In genomic region chr2:10447300-10448207, GRCh38 we compare ENCODE assay signal across 1 cellular context.
TF ChIP-seq lines count a peak whose summit lies in the region.

No MANE protein-coding gene starts in this region.

TF ChIP-seq in HepG2, 621 proteins besides CTCF, POLR2A, EP300 and RAD21 (continued from another document and continues in another):
- TF ChIP-seq TSC22D2 (CRISPR knock-in tag; IDR thresholded peaks at IDR 0.05; ENCODE audit: borderline replicate concordance) (peak; percentile 80; the same call in 1 of the 2 replicates), MTERF4 (CRISPR knock-in tag; IDR thresholded peaks at IDR 0.05) (peak; percentile 94; the same call in 1 of the 2 replicates), CBFB (CRISPR knock-in tag; IDR thresholded peaks at IDR 0.05) (no peak), TRIM22 (IDR thresholded peaks at IDR 0.05) (no peak), ZNF841 (CRISPR knock-in tag; IDR thresholded peaks at IDR 0.05; ENCODE audit: borderline replicate concordance) (peak; percentile 95), ZNF709 (CRISPR knock-in tag; IDR thresholded peaks at IDR 0.05) (peak; percentile 99), ZNF619 (CRISPR knock-in tag; IDR thresholded peaks at IDR 0.05) (0 out of 2 replicates have a peak, but pooled peaks have one; percentile 57), ZFP36L2 (CRISPR knock-in tag; IDR thresholded peaks at IDR 0.05) (no peak), ZNF138 (CRISPR knock-in tag; IDR thresholded peaks at IDR 0.05; ENCODE audit: low read depth) (peak; percentile 98; the same call in 1 of the 2 replicates), NFKB2 (CRISPR knock-in tag; IDR thresholded peaks at IDR 0.05; ENCODE audit: borderline replicate concordance) (peak; percentile 98), ZNF614 (CRISPR knock-in tag; IDR thresholded peaks at IDR 0.05; ENCODE audit: borderline replicate concordance) (0 out of 2 replicates have a peak, but pooled peaks have one; percentile 26), ZNF784 (CRISPR knock-in tag; IDR thresholded peaks at IDR 0.05; ENCODE audit: borderline replicate concordance) (peak; percentile 80; the same call in 1 of the 2 replicates), ZNF33B (CRISPR knock-in tag; IDR thresholded peaks at IDR 0.05) (peak; percentile 96), YEATS4 (CRISPR knock-in tag; IDR thresholded peaks at IDR 0.05; ENCODE audit: borderline replicate concordance) (peak; percentile 91), ZNF737 (CRISPR knock-in tag; IDR thresholded peaks at IDR 0.05; ENCODE audit: borderline replicate concordance) (no peak), MED13 (CRISPR knock-in tag; IDR thresholded peaks at IDR 0.05) (no peak), REL (CRISPR knock-in tag; conservative IDR thresholded peaks at IDR 0.05) (no peak), ZNF839 (CRISPR knock-in tag; IDR thresholded peaks at IDR 0.05; ENCODE audit: borderline replicate concordance) (no peak), MXI1 (IDR thresholded peaks at IDR 0.05; ENCODE audit: borderline replicate concordance, low read depth, low read length) (peak; percentile 89; the same call in 2 of the 3 replicates), SMAD1 (CRISPR knock-in tag; IDR thresholded peaks at IDR 0.05; ENCODE audit: borderline replicate concordance, low read depth) (no peak), ZMYM4 (CRISPR knock-in tag; IDR thresholded peaks at IDR 0.05) (peak; percentile 85), ZNF331 (CRISPR knock-in tag; IDR thresholded peaks at IDR 0.05) (peak; percentile 83), ZNF781 (CRISPR knock-in tag; IDR thresholded peaks at IDR 0.05; ENCODE audit: borderline replicate concordance, not compliant biosample characterization) (no peak), ZNF570 (CRISPR knock-in tag; IDR thresholded peaks at IDR 0.05; ENCODE audit: borderline replicate concordance) (0 out of 2 replicates have a peak, but pooled peaks have one; percentile 46), MTF1 (CRISPR knock-in tag; IDR thresholded peaks at IDR 0.05) (peak; percentile 80), ZBTB46 (CRISPR knock-in tag; IDR thresholded peaks at IDR 0.05; ENCODE audit: borderline replicate concordance) (no peak; the same call in 1 of the 2 replicates), ZXDC (CRISPR knock-in tag; IDR thresholded peaks at IDR 0.05) (peak; percentile 90; the same call in 1 of the 2 replicates), ZNF230 (CRISPR knock-in tag; IDR thresholded peaks at IDR 0.05) (peak; percentile 75; the same call in 1 of the 2 replicates), SNAPC2 (CRISPR knock-in tag; IDR thresholded peaks at IDR 0.05) (peak; percentile 85), HNRNPLL (IDR thresholded peaks at IDR 0.05; ENCODE audit: low read depth, low read length, poor library complexity, severe bottlenecking) (no peak), ZNF766 (CRISPR knock-in tag; IDR thresholded peaks at IDR 0.05; ENCODE audit: borderline replicate concordance) (peak; percentile 99), ZNF569 (CRISPR knock-in tag; IDR thresholded peaks at IDR 0.05; ENCODE audit: borderline replicate concordance) (peak; percentile 33; the same call in 1 of the 2 replicates), ZFP41 (CRISPR knock-in tag; IDR thresholded peaks at IDR 0.05; ENCODE audit: borderline replicate concordance) (peak; percentile 43; the same call in 1 of the 2 replicates), HNRNPH1 (optimal IDR thresholded peaks at IDR 0.05; ENCODE audit: low read depth, low read length) (no peak), ZNF121 (CRISPR knock-in tag; IDR thresholded peaks at IDR 0.05) (peak; percentile 82), ZNF746 (CRISPR knock-in tag; IDR thresholded peaks at IDR 0.05) (peak; percentile 95), ZNF431 (CRISPR knock-in tag; IDR thresholded peaks at IDR 0.05; ENCODE audit: borderline replicate concordance, low read depth) (peak; percentile 76; the same call in 1 of the 2 replicates), SATB2 (CRISPR knock-in tag; IDR thresholded peaks at IDR 0.05) (0 out of 2 replicates have a peak, but pooled peaks have one; percentile 91), NPAS2 (CRISPR knock-in tag; IDR thresholded peaks at IDR 0.05; ENCODE audit: borderline replicate concordance) (no peak), SIX1 (CRISPR knock-in tag; IDR thresholded peaks at IDR 0.05; ENCODE audit: borderline replicate concordance) (no peak), SP1 (IDR thresholded peaks at IDR 0.05) (no peak), SP1 (CRISPR knock-in tag; IDR thresholded peaks at IDR 0.05) (no peak), ZNF33A (CRISPR knock-in tag; IDR thresholded peaks at IDR 0.05; ENCODE audit: borderline replicate concordance) (no peak), TEAD2 (CRISPR knock-in tag; IDR thresholded peaks at IDR 0.05) (no peak), ATF5 (CRISPR knock-in tag; IDR thresholded peaks at IDR 0.05; ENCODE audit: low read depth) (peak; percentile 68; the same call in 1 of the 2 replicates), KMT2A (CRISPR knock-in tag; IDR thresholded peaks at IDR 0.05) (peak; percentile 79), ZNF616 (CRISPR knock-in tag; IDR thresholded peaks at IDR 0.05; ENCODE audit: low read depth) (peak; percentile 98), KLF6 (CRISPR knock-in tag; IDR thresholded peaks at IDR 0.05) (peak; percentile 97), NCOA5 (CRISPR knock-in tag; IDR thresholded peaks at IDR 0.05) (no peak), MEF2D (CRISPR knock-in tag; IDR thresholded peaks at IDR 0.05) (no peak), DMAP1 (CRISPR knock-in tag; IDR thresholded peaks at IDR 0.05) (peak; percentile 66; the same call in 1 of the 2 replicates), ESRRA (CRISPR knock-in tag; IDR thresholded peaks at IDR 0.05; ENCODE audit: low read depth) (peak; percentile 87), HOXA5 (CRISPR knock-in tag; IDR thresholded peaks at IDR 0.05) (peak; percentile 97; the same call in 1 of the 2 replicates), CREM (IDR thresholded peaks at IDR 0.05) (no peak), CREM (CRISPR knock-in tag; IDR thresholded peaks at IDR 0.05) (no peak), ZNF496 (CRISPR knock-in tag; IDR thresholded peaks at IDR 0.05; ENCODE audit: insufficient replicate concordance) (peak; percentile 55), TBP (CRISPR knock-in tag; IDR thresholded peaks at IDR 0.05) (no peak), ZNF543 (CRISPR knock-in tag; IDR thresholded peaks at IDR 0.05) (0 out of 2 replicates have a peak, but pooled peaks have one; percentile 71)
- TF ChIP-seq, protein P1, sequence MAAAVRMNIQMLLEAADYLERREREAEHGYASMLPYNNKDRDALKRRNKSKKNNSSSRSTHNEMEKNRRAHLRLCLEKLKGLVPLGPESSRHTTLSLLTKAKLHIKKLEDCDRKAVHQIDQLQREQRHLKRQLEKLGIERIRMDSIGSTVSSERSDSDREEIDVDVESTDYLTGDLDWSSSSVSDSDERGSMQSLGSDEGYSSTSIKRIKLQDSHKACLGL (CRISPR knock-in tag; IDR thresholded peaks at IDR 0.05) = peak; percentile 99
- TF ChIP-seq, protein P2, sequence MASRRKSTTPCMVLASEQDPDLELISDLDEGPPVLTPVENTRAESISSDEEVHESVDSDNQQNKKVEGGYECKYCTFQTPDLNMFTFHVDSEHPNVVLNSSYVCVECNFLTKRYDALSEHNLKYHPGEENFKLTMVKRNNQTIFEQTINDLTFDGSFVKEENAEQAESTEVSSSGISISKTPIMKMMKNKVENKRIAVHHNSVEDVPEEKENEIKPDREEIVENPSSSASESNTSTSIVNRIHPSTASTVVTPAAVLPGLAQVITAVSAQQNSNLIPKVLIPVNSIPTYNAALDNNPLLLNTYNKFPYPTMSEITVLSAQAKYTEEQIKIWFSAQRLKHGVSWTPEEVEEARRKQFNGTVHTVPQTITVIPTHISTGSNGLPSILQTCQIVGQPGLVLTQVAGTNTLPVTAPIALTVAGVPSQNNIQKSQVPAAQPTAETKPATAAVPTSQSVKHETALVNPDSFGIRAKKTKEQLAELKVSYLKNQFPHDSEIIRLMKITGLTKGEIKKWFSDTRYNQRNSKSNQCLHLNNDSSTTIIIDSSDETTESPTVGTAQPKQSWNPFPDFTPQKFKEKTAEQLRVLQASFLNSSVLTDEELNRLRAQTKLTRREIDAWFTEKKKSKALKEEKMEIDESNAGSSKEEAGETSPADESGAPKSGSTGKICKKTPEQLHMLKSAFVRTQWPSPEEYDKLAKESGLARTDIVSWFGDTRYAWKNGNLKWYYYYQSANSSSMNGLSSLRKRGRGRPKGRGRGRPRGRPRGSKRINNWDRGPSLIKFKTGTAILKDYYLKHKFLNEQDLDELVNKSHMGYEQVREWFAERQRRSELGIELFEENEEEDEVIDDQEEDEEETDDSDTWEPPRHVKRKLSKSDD (CRISPR knock-in tag; IDR thresholded peaks at IDR 0.05; ENCODE audit: low read depth) = no peak
- TF ChIP-seq, protein P3, sequence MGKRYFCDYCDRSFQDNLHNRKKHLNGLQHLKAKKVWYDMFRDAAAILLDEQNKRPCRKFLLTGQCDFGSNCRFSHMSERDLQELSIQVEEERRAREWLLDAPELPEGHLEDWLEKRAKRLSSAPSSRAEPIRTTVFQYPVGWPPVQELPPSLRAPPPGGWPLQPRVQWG (CRISPR knock-in tag; IDR thresholded peaks at IDR 0.05; ENCODE audit: borderline replicate concordance, low read depth) = no peak
- TF ChIP-seq, protein P4, sequence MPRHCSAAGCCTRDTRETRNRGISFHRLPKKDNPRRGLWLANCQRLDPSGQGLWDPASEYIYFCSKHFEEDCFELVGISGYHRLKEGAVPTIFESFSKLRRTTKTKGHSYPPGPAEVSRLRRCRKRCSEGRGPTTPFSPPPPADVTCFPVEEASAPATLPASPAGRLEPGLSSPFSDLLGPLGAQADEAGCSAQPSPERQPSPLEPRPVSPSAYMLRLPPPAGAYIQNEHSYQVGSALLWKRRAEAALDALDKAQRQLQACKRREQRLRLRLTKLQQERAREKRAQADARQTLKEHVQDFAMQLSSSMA (CRISPR knock-in tag; IDR thresholded peaks at IDR 0.05) = peak; percentile 97
